Comparison of ENCODE assay signal across 22 cellular contexts in genomic region chr2:219983836-219984235, GRCh38.
"Had no signal": no experiment of that assay in that cellular context is flagged by ENCODE, and none has a peak within 500 bp of the region (broad histone marks: within the 10 kb centered on the region; RNA-seq: fewer than 3 reads in every experiment).

No MANE protein-coding gene starts in this region.

- H3K4me3 Mint-ChIP-seq: activated CD8-positive, alpha-beta T cell treated with anti-CD3 and anti-CD28 coated beads, Interleukin-2, amount 10 ng/mL, durations not matched to agents 7 days and 5 days; activated naive CD4-positive, alpha-beta T cell treated with anti-CD3 and anti-CD28 coated beads, Interleukin-2, amount 50 U/mL, for 24 hours; T-helper 17 cell; WTC11 had no signal

- H3K27ac Mint-ChIP-seq: activated CD8-positive, alpha-beta T cell treated with anti-CD3 and anti-CD28 coated beads, Interleukin-2, amount 10 ng/mL, durations not matched to agents 7 days and 5 days; activated naive CD4-positive, alpha-beta T cell treated with anti-CD3 and anti-CD28 coated beads, Interleukin-2, amount 50 U/mL, for 24 hours; T-helper 17 cell; WTC11 had no signal

- H3K4me1 Mint-ChIP-seq: activated naive CD4-positive, alpha-beta T cell treated with anti-CD3 and anti-CD28 coated beads, Interleukin-2, amount 50 U/mL, for 24 hours; T-helper 17 cell had no signal

- H3K36me3 Mint-ChIP-seq: activated naive CD4-positive, alpha-beta T cell treated with anti-CD3 and anti-CD28 coated beads, Interleukin-2, amount 50 U/mL, for 24 hours; WTC11 had no signal

- H3K9me3 Mint-ChIP-seq: activated naive CD4-positive, alpha-beta T cell treated with anti-CD3 and anti-CD28 coated beads, Interleukin-2, amount 50 U/mL, for 24 hours; WTC11 had no signal

- DNase-seq: activated CD4-positive, alpha-beta T cell treated with anti-CD3 and anti-CD28 coated beads for 48 hours; activated CD4-positive, alpha-beta T cell treated with anti-CD3 and anti-CD28 coated beads, Interleukin-2, amount 50 U/mL, for 4 hours; activated CD4-positive, CD25-positive, alpha-beta regulatory T cell treated with anti-CD3 and anti-CD28 coated beads, Interleukin-2, amount 50 U/mL, for 72 hours; activated CD8-positive, alpha-beta memory T cell treated with anti-CD3 and anti-CD28 coated beads, Interleukin-2, amount 50 U/mL, for 48 hours; activated CD8-positive, alpha-beta T cell treated with anti-CD3 and anti-CD28 coated beads, Interleukin-2, amount 10 ng/mL, durations not matched to agents 7 days and 5 days; activated T-cell treated with anti-CD3 and anti-CD28 coated beads, Interleukin-2, amount 50 U/mL, for 1 hour; amygdala; cerebellar nuclear complex; Kasumi-1; KBM-7; NCI-H1048; NCI-H146; NCI-H187 treated with DMSO at 0.1 percent for 48 hours; NCI-H2107; NCI-H345; NCI-H510A treated with DMSO at 0.1 percent for 48 hours; PC-3; SHP77 treated with DMSO at 0.1 percent for 48 hours; T-helper 17 cell; T-helper 9 cell had no signal
